ENCODE assay signal across 15 cellular contexts in the genomic region with DNA sequence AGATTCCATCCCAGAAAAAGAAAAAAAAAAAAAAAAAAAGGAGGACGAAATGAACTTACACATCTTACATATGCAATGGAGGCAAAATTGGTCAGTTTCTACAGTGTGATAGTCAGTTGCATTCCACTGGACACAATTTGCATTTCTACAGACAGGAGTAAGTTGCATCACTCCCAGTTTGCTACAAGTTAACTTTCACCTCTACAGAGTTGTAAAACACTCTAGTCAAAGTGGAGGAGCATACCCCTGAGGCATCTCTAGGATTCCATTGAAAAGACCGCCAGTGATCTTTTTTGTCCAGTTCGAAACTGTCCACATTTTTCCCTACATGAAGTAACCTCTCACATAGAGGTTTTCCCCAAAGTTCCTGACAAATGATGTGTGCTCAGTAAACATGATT.
A peak's percentile ranks its signal among the peaks of the same experiment; 100 is the strongest.
DNase-seq lines count a peak whose midpoint lies in the region; ATAC-seq, FAIRE-seq and TF ChIP-seq lines count a peak whose summit lies in the region.
"Had no signal": no experiment of that assay in that cellular context is flagged by ENCODE, and none has a peak within 500 bp of the region (broad histone marks: within the 10 kb centered on the region; RNA-seq: fewer than 3 reads in every experiment).

No MANE protein-coding gene starts in this region.

- H2AFZ ChIP-seq in PC-9 (no peak overlapping the region), H1 (ENCODE audit: low read length) (no peak overlapping the region)

- H3K27me3 ChIP-seq in PC-9 (ENCODE audit: insufficient read depth, low read depth) (no peaks in the 10 kb centered on the region), H1 (replicated peaks in 1 of 4; ENCODE audit: control insufficient read depth in 3 of 4, extremely low read depth in 1 of 4, insufficient read depth in 3 of 4, low read length in 3 of 4) (no peaks in the 10 kb centered on the region), subcutaneous abdominal adipose tissue (ENCODE audit: control insufficient read depth in 5 of 5, insufficient read depth in 4 of 5, low read length in 5 of 5) (no peaks in the 10 kb centered on the region)

- no peak overlapping the region for H2BK5ac ChIP-seq in H1 (ENCODE audit: low read depth, low read length)

- no peaks in the 10 kb centered on the region for H4K20me1 ChIP-seq in PC-9 (ENCODE audit: insufficient read depth)
- H4K20me1 ChIP-seq in H1 (replicated peaks in 1 of 2; ENCODE audit: control insufficient read depth in 1 of 2, insufficient read depth in 2 of 2, low read length in 2 of 2), result no peaks in the 10 kb centered on the region

- no peaks in the 10 kb centered on the region for H3K79me2 ChIP-seq in PC-9 (ENCODE audit: low read depth)
- no peaks in the 10 kb centered on the region for H3K79me2 ChIP-seq in H1 (ENCODE audit: control insufficient read depth in 1 of 2, insufficient read depth in 2 of 2, low read length in 2 of 2)

- no TSS peak for BruUV-seq in PC-9 (replicated peaks; lab: Mats Ljungman, UMichigan)

- H2BK12ac ChIP-seq in H1 (ENCODE audit: low read depth, low read length), result no peak overlapping the region

- TF ChIP-seq EP300 in H1 (IDR thresholded peaks at IDR 0.05; ENCODE audit: borderline replicate concordance in 1 of 2, low read depth in 2 of 2, low read length in 2 of 2), result no peak

- no peak for FAIRE-seq in H1 (lab: Jason Lieb, UNC)
- FAIRE-seq: A204.1, GM12878, GM18507 had no signal

- DNase-seq in EH (ENCODE audit: low read depth) (peak; percentile 19), PC-9 (peak in 1 of 2 experiments; percentile 76), H1 (ENCODE audit: low read depth in 1 of 2, low spot score in 2 of 2) (no peak), SIG-M5 (lab: John Stamatoyannopoulos, UW) (no peak), HK-2 (ENCODE audit: unreplicated experiment) (no peak)
- DNase-seq: CD8-positive, alpha-beta memory T cell; DMS53; HCEC 1CT; HFFc6; KG1 had no signal

- H3K79me1 ChIP-seq in H1 (ENCODE audit: low read depth, low read length), result no peaks in the 10 kb centered on the region

- no peak overlapping the region for H2BK15ac ChIP-seq in H1 (ENCODE audit: low read length)

- no peak overlapping the region for H4K91ac ChIP-seq in H1 (replicated peaks; ENCODE audit: insufficient read length, low read length)

- H3K9me3 ChIP-seq in PC-9 (ENCODE audit: insufficient read depth, low read depth) (no peaks in the 10 kb centered on the region; the same call in 1 of the 2 replicates), H1 (ENCODE audit: insufficient read depth in 2 of 2, low read depth in 1 of 2, low read length in 1 of 2) (peaks cover 2 to 3% of the 10 kb centered on the region in 2 experiments; a peak in 1 of 4 replicates), subcutaneous abdominal adipose tissue (ENCODE audit: control insufficient read depth in 5 of 5, low read length in 5 of 5) (peaks cover 0 to 10% (median 0%) of the 10 kb centered on the region in 5 donors)

- H3K27ac ChIP-seq in PC-9 (peak overlapping the region; percentile 35), H1 (ENCODE audit: low read depth, low read length) (no peak overlapping the region), subcutaneous abdominal adipose tissue (ENCODE audit: low read depth, low read length) (peak overlapping the region; percentile 39)

- H3F3A ChIP-seq in PC-9 (ENCODE audit: insufficient read depth, low read depth), result peaks cover 6% of the 10 kb centered on the region; the same call in 1 of the 2 replicates

- WGBS in H1 (ENCODE audit: extremely low coverage in 1 of 2, insufficient coverage in 1 of 2, insufficient read length in 1 of 2, insufficient replicate concordance in 2 of 2, low coverage in 1 of 2, low lambda C conversion rate in 2 of 2, missing lambda C conversion rate in 1 of 2), 2 experiments, result 96% methylated on average over 2 of the region's 3 CpGs; no CpG with 5 or more reads in 1 of the 2 experiments

- H2BK120ac ChIP-seq in H1 (replicated peaks; ENCODE audit: low read depth, low read length), result no peak overlapping the region

- H3K18ac ChIP-seq in H1 (ENCODE audit: extremely low read depth, low read length), result no peak overlapping the region

- H3K4me1 ChIP-seq in PC-9 (replicated peaks; ENCODE audit: insufficient read depth) (peaks cover 19% of the 10 kb centered on the region), H1 (replicated peaks in 1 of 4; ENCODE audit: control insufficient read depth in 3 of 4, insufficient read depth in 4 of 4, low read length in 3 of 4) (peaks cover 0 to 8% (median 2%) of the 10 kb centered on the region in 4 experiments; a peak in 3 of 7 replicates), subcutaneous abdominal adipose tissue (ENCODE audit: control insufficient read depth in 5 of 5, insufficient read depth in 5 of 5, low read length in 5 of 5) (peaks cover under 1 to 52% (median 25%) of the 10 kb centered on the region in 5 donors)

- H3K4me2 ChIP-seq in PC-9, result peak overlapping the region; percentile 39; the same call in 1 of the 2 replicates
- no peak overlapping the region for H3K4me2 ChIP-seq in H1 (ENCODE audit: insufficient read depth in 1 of 2, low read depth in 2 of 2, low read length in 2 of 2)

- H3K23ac ChIP-seq in H1 (ENCODE audit: insufficient read length), result no peak overlapping the region

- POLR2A ChIA-PET in PC-9 (lab: Charles Lee; ENCODE audit: unreplicated experiment) (no interaction called here), H1 (lab: Charles Lee; ENCODE audit: partially characterized antibody) (no interaction called here)

- no peaks in the 10 kb centered on the region for H3K9me2 ChIP-seq in PC-9 (ENCODE audit: insufficient read depth)

- no peak overlapping the region for H3K14ac ChIP-seq in H1 (ENCODE audit: insufficient read length)

- no peaks in the 10 kb centered on the region for H3K23me2 ChIP-seq in H1 (ENCODE audit: low read depth, low read length)

- no peak overlapping the region for H3K4ac ChIP-seq in H1 (replicated peaks; ENCODE audit: insufficient read length, low read depth, low read length)

- H2BK20ac ChIP-seq in H1 (ENCODE audit: low read length), result no peak overlapping the region

- no peak for ATAC-seq in HG03571 (IDR thresholded peaks at IDR 0.05; ENCODE audit: unreplicated experiment)
- ATAC-seq: GM12878 had no signal

- CTCF ChIA-PET in PC-9 (lab: Charles Lee) (no interaction called here), H1 (lab: Charles Lee; ENCODE audit: partially characterized antibody) (no interaction called here)

- no peak overlapping the region for H4K8ac ChIP-seq in H1 (ENCODE audit: extremely low read depth, insufficient read depth, low read length)

- intact Hi-C loops in PC-9 (cut with micrococcal nuclease; ENCODE audit: unreplicated experiment), result no loop called here

- H3K4me3 ChIP-seq in PC-9 (no peak overlapping the region), H1 (ENCODE audit: extremely low read depth in 1 of 4, insufficient read depth in 2 of 4, low read depth in 3 of 4, low read length in 4 of 4) (no peak overlapping the region), subcutaneous abdominal adipose tissue (ENCODE audit: low read depth in 1 of 5, low read length in 5 of 5) (no peak overlapping the region)
- H3K4me3 ChIP-seq: GM12878 had no signal

- H3K36me3 ChIP-seq in PC-9 (ENCODE audit: low read depth) (no peaks in the 10 kb centered on the region), H1 (ENCODE audit: control insufficient read depth in 2 of 4, insufficient read depth in 4 of 4, low read length in 3 of 4) (no peaks in the 10 kb centered on the region), subcutaneous abdominal adipose tissue (ENCODE audit: control insufficient read depth in 5 of 5, insufficient read depth in 5 of 5, low read length in 5 of 5) (no peaks in the 10 kb centered on the region)

- no peak for TF ChIP-seq POLR2A in H1 (IDR thresholded peaks at IDR 0.05; ENCODE audit: control extremely low read depth in 1 of 2, low read depth in 2 of 2, low read length in 2 of 2)

- no peak overlapping the region for H2AK5ac ChIP-seq in H1 (ENCODE audit: low read depth, low read length)

- TF ChIP-seq RAD21 in H1 (IDR thresholded peaks at IDR 0.05 in 1 of 2, conservative IDR thresholded peaks at IDR 0.05 in 1 of 2; ENCODE audit: low read depth in 2 of 2, low read length in 2 of 2), result no peak

- no peak overlapping the region for H4K5ac ChIP-seq in H1 (ENCODE audit: insufficient read length, low read depth, low read length)

- no peak for TF ChIP-seq CTCF in PC-9 (conservative IDR thresholded peaks at IDR 0.05)
- no peak for TF ChIP-seq CTCF in H1 (IDR thresholded peaks at IDR 0.05; ENCODE audit: control extremely low read depth in 1 of 3, insufficient read depth in 1 of 3, low read depth in 1 of 3, low read length in 3 of 3)

- no peak overlapping the region for H3K56ac ChIP-seq in H1 (replicated peaks; ENCODE audit: insufficient read length, low read depth, low read length)

- H3K9ac ChIP-seq in H1 (replicated peaks in 1 of 4; ENCODE audit: extremely low read depth in 1 of 4, low read depth in 3 of 4, low read length in 3 of 4) (no peak overlapping the region), subcutaneous abdominal adipose tissue (ENCODE audit: low read length in 5 of 5) (no peak overlapping the region)

TF ChIP-seq in H1, 55 proteins besides CTCF, POLR2A, EP300 and RAD21:
- TF ChIP-seq JUND (IDR thresholded peaks at IDR 0.05; ENCODE audit: low read length) (no peak), BACH1 (IDR thresholded peaks at IDR 0.05; ENCODE audit: low read length) (no peak), HDAC2 (IDR thresholded peaks at IDR 0.05; ENCODE audit: borderline replicate concordance in 1 of 2, low read depth in 2 of 2, low read length in 2 of 2) (no peak), YY1 (IDR thresholded peaks at IDR 0.05; ENCODE audit: low read depth, low read length) (no peak), CBX5 (IDR thresholded peaks at IDR 0.05; ENCODE audit: low read depth, low read length) (no peak), RNF2 (IDR thresholded peaks at IDR 0.05; ENCODE audit: borderline replicate concordance, low read depth, low read length, missing control alignments, poor library complexity, severe bottlenecking) (no peak), CHD1 (IDR thresholded peaks at IDR 0.05; ENCODE audit: low read depth, low read length) (no peak), CEBPB (IDR thresholded peaks at IDR 0.05; ENCODE audit: low read depth, low read length) (peak; percentile 58; the same call in 1 of the 2 replicates), E2F6 (IDR thresholded peaks at IDR 0.05) (no peak)
